In genomic region chr10:79413196-79413595, GRCh38 we compare ENCODE assay signal across 9 cellular contexts. TPM values are rescaled to one million over a fixed set of nuclear protein-coding genes. Genes with fewer than 3 reads are reported as not detected.
A peak's percentile ranks its signal among the peaks of the same experiment; 100 is the strongest.
DNase-seq lines count a peak whose midpoint lies in the region; ATAC-seq and TF ChIP-seq lines count a peak whose summit lies in the region.
"Had no signal": no experiment of that assay in that cellular context is flagged by ENCODE, and none has a peak within 500 bp of the region (broad histone marks: within the 10 kb centered on the region; RNA-seq: fewer than 3 reads in every experiment).

No MANE protein-coding gene starts in this region.

- no peaks in the 10 kb centered on the region for H3K36me3 ChIP-seq in uterus
- H3K36me3 ChIP-seq in SJCRH30 = peaks cover 51% of the 10 kb centered on the region

- no peak for ATAC-seq in Right ventricle myocardium superior (ENCODE audit: poor library complexity)

- H3K27ac Mint-ChIP-seq in immature natural killer cell = peak overlapping the region in 3 of 6 donors; percentile 47 to 79 (median 78)

- peaks cover 0 to 3% (median 0%) of the 10 kb centered on the region in 3 donors for H3K36me3 Mint-ChIP-seq in immature natural killer cell

- H3K27ac ChIP-seq in uterus = peak overlapping the region; percentile 41 to 55
- H3K27ac ChIP-seq in SJCRH30 = no peak overlapping the region

- peaks cover 0 to 9% (median 2%) of the 10 kb centered on the region in 3 donors for H3K27me3 Mint-ChIP-seq in immature natural killer cell (ENCODE audit: low read depth in 3 of 3)

- DNase-seq in Right ventricle myocardium superior = peak; percentile 68
- DNase-seq in cardiac septum (ENCODE audit: low spot score) = no peak
- DNase-seq in SKM-1 treated with dmso at 0.1 percent for 144 hours (lab: John Stamatoyannopoulos, UW; ENCODE audit: unreplicated experiment) = peak; percentile 72
- DNase-seq in immature natural killer cell = peak; percentile 6 to 17 (median 14)
- peak in 1 of 2 donors; percentile 31 for DNase-seq in uterus
- no peak for DNase-seq in SJCRH30
- no peak for DNase-seq in DMS79 treated with DMSO at 0.1 percent for 48 hours (lab: John Stamatoyannopoulos, UW)
- DNase-seq in NCI-H1105 (lab: John Stamatoyannopoulos, UW) = no peak
- DNase-seq: NCI-H1417 had no signal

- no peak for TF ChIP-seq POLR2A in uterus (IDR thresholded peaks at IDR 0.05)

- H3K4me1 ChIP-seq in uterus = peaks cover 8 to 29% of the 10 kb centered on the region in 2 donors
- H3K4me1 ChIP-seq in SJCRH30 = peaks cover 6% of the 10 kb centered on the region

- no peak for TF ChIP-seq CTCF in uterus (IDR thresholded peaks at IDR 0.05)

- peaks cover 21 to 24% of the 10 kb centered on the region in 2 donors for H3K4me1 Mint-ChIP-seq in immature natural killer cell

- H3K4me3 Mint-ChIP-seq in immature natural killer cell = peak overlapping the region in 4 of 5 donors; percentile 48 to 76 (median 71)

- no peaks in the 10 kb centered on the region for H3K27me3 ChIP-seq in uterus
- H3K27me3 ChIP-seq in SJCRH30 = no peaks in the 10 kb centered on the region

- no peaks in the 10 kb centered on the region for H3K9me3 Mint-ChIP-seq in immature natural killer cell

- intact Hi-C loops in Right ventricle myocardium superior (cut with DNase I) (no loop called here), cardiac septum (cut with DNase I) (no loop called here), uterus (cut with DNase I; ENCODE audit: low total_unique reads) (no loop called here)

- H3K9me3 ChIP-seq in uterus (no peaks in the 10 kb centered on the region), SJCRH30 (replicated peaks) (no peaks in the 10 kb centered on the region)

- H3K4me3 ChIP-seq in uterus (no peak overlapping the region), SJCRH30 (no peak overlapping the region)

RNA-seq across cellular contexts. Expression of gene ZCCHC24, which starts 32.2 kb away (rescaled TPM):
- 53.3 TPM for total RNA-seq in Right ventricle myocardium superior
- total RNA-seq in cardiac septum = 56.6 TPM
- 1 to 10 TPM; 1.6 to 2.2 (median 1.7) TPM for polyA plus RNA-seq in immature natural killer cell
- total RNA-seq in uterus = 100 to 1,000 TPM in 1 of 4 donors, 10 to 100 TPM in 3; 32.8 to 122 (median 37.7) TPM
- 53.1 and 53.7 TPM in 2 replicates for total RNA-seq in SJCRH30 (2014; rRNA removed; shearing (Covaris generic))

Comparison
In these comparisons a context has a peak if more than half of its experiments do, and no peak if none do; other contexts are left out.
1. DNase-seq: peak in Right ventricle myocardium superior (single experiment), SKM-1 treated with dmso at 0.1 percent for 144 hours (single experiment) and immature natural killer cell (3 of 3); none in cardiac septum (single experiment), SJCRH30 (0 of 2), DMS79 treated with DMSO at 0.1 percent for 48 hours (single experiment) and NCI-H1105 (single experiment).